12 cellular contexts compared by ENCODE assay signal in the genomic region with DNA sequence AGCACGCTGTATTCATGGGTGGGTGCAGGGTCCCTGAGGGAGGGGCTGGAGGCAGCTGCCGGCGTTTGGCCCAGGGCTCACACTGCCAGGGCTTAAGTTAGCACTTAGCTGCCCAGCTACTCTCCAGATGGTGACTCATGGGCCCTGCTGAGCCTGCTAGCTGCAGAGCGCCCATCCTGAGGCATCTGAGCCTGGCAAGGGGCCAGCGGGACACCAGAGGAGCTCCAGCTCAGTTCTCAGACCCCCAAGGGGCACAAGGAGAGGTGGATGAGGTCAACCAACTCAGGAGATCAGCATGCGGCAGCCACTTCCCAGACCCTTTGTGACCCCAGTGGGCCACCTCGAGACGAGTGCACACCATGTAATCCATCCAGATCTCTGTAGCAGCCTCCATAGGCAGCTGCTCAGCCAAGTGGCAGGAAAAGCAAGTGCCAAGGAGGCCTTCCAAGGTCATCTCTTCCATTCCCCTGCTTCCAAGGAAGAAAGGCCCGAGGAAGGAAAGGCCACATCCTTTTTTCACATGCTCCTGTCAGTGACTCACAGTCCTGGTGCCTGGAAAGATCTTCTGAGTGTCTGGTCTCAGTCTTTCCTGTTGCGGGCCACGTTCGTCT. TPM values are rescaled to one million over a fixed set of nuclear protein-coding genes. Genes with fewer than 3 reads are reported as not detected.
DNase-seq lines count a peak whose midpoint lies in the region; ATAC-seq and TF ChIP-seq lines count a peak whose summit lies in the region.
"Had no signal": no experiment of that assay in that cellular context is flagged by ENCODE, and none has a peak within 500 bp of the region (broad histone marks: within the 10 kb centered on the region; RNA-seq: fewer than 3 reads in every experiment).

No MANE protein-coding gene starts in this region.

- intact Hi-C loops in Right ventricle myocardium superior (cut with DNase I) (no loop called here), spleen (cut with DNase I; ENCODE audit: low total_unique reads) (no loop called here)

- H3K4me3 ChIP-seq in adipocyte (ENCODE audit: low read length) (no peak overlapping the region), trophoblast cell (ENCODE audit: low read depth, low read length) (no peak overlapping the region), spleen (no peak overlapping the region)
- H3K4me3 ChIP-seq: cardiac muscle cell had no signal

- H3K79me2 ChIP-seq in trophoblast cell (ENCODE audit: control insufficient read depth, insufficient read depth, low read length, poor library complexity): peaks cover 2% of the 10 kb centered on the region

- no peak overlapping the region for H3K18ac ChIP-seq in trophoblast cell (ENCODE audit: low read length)

- no peak overlapping the region for H3K14ac ChIP-seq in trophoblast cell (ENCODE audit: low read length)

- H3K9me3 Mint-ChIP-seq in immature natural killer cell: no peaks in the 10 kb centered on the region

- H3K27me3 ChIP-seq in adipocyte (replicated peaks; ENCODE audit: control insufficient read depth, insufficient read depth, low read length): no peaks in the 10 kb centered on the region
- H3K27me3 ChIP-seq in trophoblast cell (ENCODE audit: insufficient read depth, low read length): no peaks in the 10 kb centered on the region
- H3K27me3 ChIP-seq in spleen (replicated peaks in 1 of 7): no peaks in the 10 kb centered on the region
- H3K27me3 ChIP-seq: cardiac muscle cell had no signal

- peaks cover 5 to 18% (median 12%) of the 10 kb centered on the region in 3 donors for H3K36me3 Mint-ChIP-seq in immature natural killer cell

- H3K4ac ChIP-seq in trophoblast cell (ENCODE audit: low read depth, low read length): no peak overlapping the region

- peaks cover 7 to 8% of the 10 kb centered on the region in 2 donors for H3K4me1 Mint-ChIP-seq in immature natural killer cell

- no peak overlapping the region for H2AK5ac ChIP-seq in trophoblast cell (ENCODE audit: low read length)

- no peak overlapping the region for H3K23ac ChIP-seq in trophoblast cell (ENCODE audit: low read length)

- H3K4me1 ChIP-seq in adipocyte (ENCODE audit: control insufficient read depth, insufficient read depth, low read length): peaks cover 18% of the 10 kb centered on the region
- H3K4me1 ChIP-seq in trophoblast cell (ENCODE audit: control insufficient read depth in 1 of 2, insufficient read depth in 2 of 2, low read length in 2 of 2): peaks cover 32 to 51% of the 10 kb centered on the region in 2 experiments
- H3K4me1 ChIP-seq in spleen: peaks cover 0 to 16% (median 4%) of the 10 kb centered on the region in 6 donors

- no peak for TF ChIP-seq POLR2A in spleen (IDR thresholded peaks at IDR 0.05)

- H3K27ac Mint-ChIP-seq in immature natural killer cell: no peak overlapping the region

- DNase-seq in HS-5 (ENCODE audit: low read depth) (peak; percentile 73), adipocyte (ENCODE audit: low read depth) (peak; percentile 78), Right ventricle myocardium superior (peak; percentile 61), stromal cell of bone marrow (ENCODE audit: low read depth) (peak; percentile 57), trophoblast cell (no peak), spleen (no peak), immature natural killer cell (no peak), retina (no peak)
- DNase-seq: activated CD4-positive, CD25-positive, alpha-beta regulatory T cell; NCI-H1694 had no signal

- H3K79me1 ChIP-seq in trophoblast cell (ENCODE audit: low read length): peaks cover 6% of the 10 kb centered on the region

- no peak overlapping the region for H3K9ac ChIP-seq in adipocyte (ENCODE audit: low read length)
- no peak overlapping the region for H3K9ac ChIP-seq in trophoblast cell (ENCODE audit: low read length)

- H3K27me3 Mint-ChIP-seq in immature natural killer cell (ENCODE audit: low read depth in 3 of 3): peaks cover 0 to 2% (median 1%) of the 10 kb centered on the region in 3 donors

- no peak overlapping the region for H2AFZ ChIP-seq in trophoblast cell (ENCODE audit: insufficient read depth, low read length, poor library complexity)

- no peaks in the 10 kb centered on the region for H3K9me3 ChIP-seq in adipocyte (ENCODE audit: control insufficient read depth, low read length)
- H3K9me3 ChIP-seq in trophoblast cell (ENCODE audit: insufficient read depth, low read depth, low read length): no peaks in the 10 kb centered on the region
- H3K9me3 ChIP-seq in spleen: no peaks in the 10 kb centered on the region

- H4K12ac ChIP-seq in trophoblast cell (ENCODE audit: low read depth, low read length): no peak overlapping the region

- H3K4me2 ChIP-seq in trophoblast cell (ENCODE audit: low read length): no peak overlapping the region

- H2BK120ac ChIP-seq in trophoblast cell (ENCODE audit: insufficient read depth, low read length, poor library complexity): no peak overlapping the region

- no peak overlapping the region for H2BK12ac ChIP-seq in trophoblast cell (ENCODE audit: low read length)

- no peak overlapping the region for H3K4me3 Mint-ChIP-seq in immature natural killer cell

- no peak overlapping the region for H2BK5ac ChIP-seq in trophoblast cell (ENCODE audit: low read depth, low read length, poor library complexity)

- WGBS in trophoblast cell (ENCODE audit: extremely low coverage, insufficient coverage, insufficient read length): no CpG with 5 or more reads among the region's 12 CpGs
- WGBS in spleen, 5 donors: 82 to 90% (median 86%) methylated on average over 10 to 12 of the region's 12 CpGs

- H4K8ac ChIP-seq in trophoblast cell (ENCODE audit: low read depth, low read length): no peak overlapping the region

- H3K36me3 ChIP-seq in adipocyte (ENCODE audit: control insufficient read depth, insufficient read depth, low read length, severe bottlenecking): peaks cover 4% of the 10 kb centered on the region
- H3K36me3 ChIP-seq in trophoblast cell (ENCODE audit: control insufficient read depth in 1 of 2, insufficient read depth in 2 of 2, low read length in 2 of 2): no peaks in the 10 kb centered on the region
- peaks cover 0 to 54% (median 0%) of the 10 kb centered on the region in 6 donors for H3K36me3 ChIP-seq in spleen
- H3K36me3 ChIP-seq: cardiac muscle cell had no signal

- peak; percentile 23 for ATAC-seq in Right ventricle myocardium superior (ENCODE audit: poor library complexity)

- H3K27ac ChIP-seq in trophoblast cell (ENCODE audit: low read depth, low read length): no peak overlapping the region
- H3K27ac ChIP-seq in spleen: no peak overlapping the region
- H3K27ac ChIP-seq: cardiac muscle cell had no signal

- no peak overlapping the region for H4K91ac ChIP-seq in trophoblast cell (ENCODE audit: low read depth, low read length)

- no peak for TF ChIP-seq CTCF in spleen (IDR thresholded peaks at IDR 0.05 in 8 of 11, conservative IDR thresholded peaks at IDR 0.05 in 3 of 11)

RNA-seq across cellular contexts. Expression of a gene that starts 35.3 kb away (rescaled TPM):
- total RNA-seq in Right ventricle myocardium superior: 14.4 TPM
- polyA plus RNA-seq in trophoblast cell (2013): 14.4 TPM in 2 replicates
- 10 to 100 TPM in 3 of 7 donors, 1 to 10 TPM in 4; 5.3 to 12.1 (median 8.3) TPM for total RNA-seq in spleen
- 1 to 10 TPM; 3.0 to 5.8 (median 3.4) TPM for polyA plus RNA-seq in spleen
- under 1 TPM; 0.10 to 0.73 (median 0.68) TPM for polyA plus RNA-seq in immature natural killer cell

RNA-seq across cellular contexts. Expression of a gene that starts 56.8 kb away (rescaled TPM):
- 1.1 TPM for total RNA-seq in Right ventricle myocardium superior
- 206 and 208 TPM in 2 replicates for polyA plus RNA-seq in trophoblast cell (2013)
- under 1 TPM in 2 of 7 donors, not detected in 5; 0.47 to 0.82 TPM for total RNA-seq in spleen
- polyA plus RNA-seq in spleen: under 1 TPM; 0.28 to 0.68 (median 0.35) TPM
- not detected for polyA plus RNA-seq in immature natural killer cell
- total RNA-seq: mononuclear cell had no signal

Comparison
In these comparisons a context has a peak if more than half of its experiments do, and no peak if none do; other contexts are left out.
1. DNase-seq: peak in HS-5 (single experiment), adipocyte (single experiment), Right ventricle myocardium superior (single experiment) and stromal cell of bone marrow (single experiment); none in trophoblast cell (0 of 2), spleen (single experiment), immature natural killer cell (0 of 3) and retina (single experiment).